In genomic region chr2:54642684-54643430, GRCh38 we compare ENCODE assay signal across 1 cellular context.
TF ChIP-seq lines count a peak whose summit lies in the region.

No MANE protein-coding gene starts in this region.

TF ChIP-seq in K562, 482 proteins besides CTCF, POLR2A, EP300 and RAD21 (continued from another document):
- TF ChIP-seq FOXK1 (CRISPR knock-in tag; IDR thresholded peaks at IDR 0.05; ENCODE audit: borderline replicate concordance) (no peak), RFX1 (IDR thresholded peaks at IDR 0.05) (peak; percentile 62)
